Comparison of ENCODE assay signal across 19 cellular contexts in the genomic region with DNA sequence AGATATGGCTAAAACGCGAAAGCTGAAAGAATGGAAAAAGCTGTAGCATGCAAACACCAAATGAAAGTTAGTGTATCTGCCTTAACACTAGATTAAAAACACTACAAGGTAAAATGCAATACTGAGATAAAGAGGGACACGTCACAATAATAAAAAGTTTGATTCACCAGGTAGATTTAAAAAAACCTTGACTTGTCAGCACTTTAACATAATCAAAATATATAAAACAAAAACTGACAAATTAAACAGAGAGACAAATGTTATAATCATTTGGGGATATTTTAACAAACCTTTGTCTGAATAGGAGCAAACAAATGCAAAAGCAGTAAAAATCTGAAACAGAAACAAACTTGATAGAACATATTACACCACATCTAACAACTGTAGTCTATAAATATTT. TPM values are rescaled to one million over a fixed set of nuclear protein-coding genes. Genes with fewer than 3 reads are reported as not detected.
DNase-seq lines count a peak whose midpoint lies in the region; ATAC-seq, FAIRE-seq and TF ChIP-seq lines count a peak whose summit lies in the region.
"Had no signal": no experiment of that assay in that cellular context is flagged by ENCODE, and none has a peak within 500 bp of the region (broad histone marks: within the 10 kb centered on the region; RNA-seq: fewer than 3 reads in every experiment).

No MANE protein-coding gene starts in this region.

- no peak overlapping the region for H3K27ac Mint-ChIP-seq in activated naive CD4-positive, alpha-beta T cell treated with anti-CD3 and anti-CD28 coated beads, Interleukin-2, amount 50 U/mL, for 24 hours
- H3K27ac Mint-ChIP-seq in activated naive CD4-positive, alpha-beta T cell treated with anti-CD3 and anti-CD28 coated beads, Interleukin-2, amount 10 ng/mL, durations not matched to agents 7 days and 5 days: no peak overlapping the region
- H3K27ac Mint-ChIP-seq in nephron progenitor cell: peak overlapping the region; percentile 78

- 81% methylated on average over 3 of the region's 3 CpGs for WGBS in GM12878 (ENCODE audit: insufficient coverage, insufficient replicate concordance, low lambda C conversion rate, missing lambda C conversion rate)

- TF ChIP-seq EP300 in GM12878 (IDR thresholded peaks at IDR 0.05; ENCODE audit: borderline replicate concordance in 1 of 2, control insufficient read depth in 1 of 2, low read depth in 2 of 2, low read length in 2 of 2): no peak

- no peak overlapping the region for H3K9ac ChIP-seq in GM12878 (ENCODE audit: control insufficient read depth, insufficient read depth, low read length)

- peaks cover 8% of the 10 kb centered on the region; the same call in 1 of the 2 replicates for H4K20me1 ChIP-seq in GM12878 (ENCODE audit: control insufficient read depth, insufficient read depth)

- H2AFZ ChIP-seq in GM12878 (ENCODE audit: control insufficient read depth, low read depth, low read length): no peak overlapping the region

- TF ChIP-seq POLR2A in GM12878 (IDR thresholded peaks at IDR 0.05; ENCODE audit: low read depth, low read length): no peak

- CTCF ChIA-PET in activated naive CD4-positive, alpha-beta T cell treated with anti-CD3 and anti-CD28 coated beads, Interleukin-2, amount 10 ng/mL, durations not matched to agents 7 days and 5 days (lab: Charles Lee): no interaction called here
- CTCF ChIA-PET in GM12878 (lab: Yijun Ruan, JAX): interaction anchor here (1.1 to 1.6 kb wide), 4 partner anchors 10 to 18 kb away, joined by 3 to 6 read pairs (median 6); no protein-coding TSS in a partner anchor

- H3K9me3 ChIP-seq in GM12878 (replicated peaks; ENCODE audit: control insufficient read depth, insufficient read depth, low read length): no peaks in the 10 kb centered on the region; the same call in 1 of the 3 replicates
- H3K9me3 ChIP-seq: SJSA1 had no signal

- intact Hi-C loops in GM12878 (cut with micrococcal nuclease; ENCODE audit: unreplicated experiment): no loop called here

- no peaks in the 10 kb centered on the region for H3K27me3 Mint-ChIP-seq in activated naive CD4-positive, alpha-beta T cell treated with anti-CD3 and anti-CD28 coated beads, Interleukin-2, amount 50 U/mL, for 24 hours
- H3K27me3 Mint-ChIP-seq in activated naive CD4-positive, alpha-beta T cell treated with anti-CD3 and anti-CD28 coated beads, Interleukin-2, amount 10 ng/mL, durations not matched to agents 7 days and 5 days: no peaks in the 10 kb centered on the region
- H3K27me3 Mint-ChIP-seq in nephron progenitor cell (ENCODE audit: low read depth, poor library complexity): no peaks in the 10 kb centered on the region

- DNase-seq in activated naive CD4-positive, alpha-beta T cell treated with anti-CD3 and anti-CD28 coated beads, Interleukin-2, amount 10 ng/mL, durations not matched to agents 7 days and 5 days: no peak
- DNase-seq in LNCaP clone FGC (ENCODE audit: low read depth) (no peak), GM12878 (ENCODE audit: low read depth, low spot score) (no peak), nephron progenitor cell (no peak), islet precursor cell (no peak), GOT3 (lab: John Stamatoyannopoulos, UW) (no peak)
- DNase-seq in stimulated activated CD4-positive, alpha-beta T cell treated with anti-CD3 and anti-CD28 coated beads, Interleukin-2, amount 100 ng/mL, for 24 hours: no peak
- DNase-seq: 8988T, DMS 273 treated with DMSO at 0.1 percent for 48 hours, GF-D8, HCEC 1CT, KBM-7, NCI-H1436, NCI-H2029 treated with DMSO at 0.1 percent for 48 hours, NCI-H748 treated with DMSO at 0.1 percent for 48 hours had no signal

- peak overlapping the region; percentile 7 for H3K4me3 Mint-ChIP-seq in activated naive CD4-positive, alpha-beta T cell treated with anti-CD3 and anti-CD28 coated beads, Interleukin-2, amount 50 U/mL, for 24 hours
- no peak overlapping the region for H3K4me3 Mint-ChIP-seq in activated naive CD4-positive, alpha-beta T cell treated with anti-CD3 and anti-CD28 coated beads, Interleukin-2, amount 10 ng/mL, durations not matched to agents 7 days and 5 days
- H3K4me3 Mint-ChIP-seq in nephron progenitor cell: no peak overlapping the region

- no peaks in the 10 kb centered on the region for H3K27me3 ChIP-seq in GM12878 (replicated peaks in 1 of 2; ENCODE audit: control insufficient read depth in 2 of 2, insufficient read depth in 2 of 2, low read length in 1 of 2)
- H3K27me3 ChIP-seq: SJSA1 had no signal

- in situ Hi-C loops in GM12878 (cut with MboI): no loop called here

- peaks cover 19% of the 10 kb centered on the region; the same call in 1 of the 2 replicates for H3K4me1 ChIP-seq in GM12878 (ENCODE audit: control insufficient read depth, insufficient read depth, low read length)

- no peaks in the 10 kb centered on the region for H3K9me3 Mint-ChIP-seq in activated naive CD4-positive, alpha-beta T cell treated with anti-CD3 and anti-CD28 coated beads, Interleukin-2, amount 50 U/mL, for 24 hours
- no peaks in the 10 kb centered on the region for H3K9me3 Mint-ChIP-seq in activated naive CD4-positive, alpha-beta T cell treated with anti-CD3 and anti-CD28 coated beads, Interleukin-2, amount 10 ng/mL, durations not matched to agents 7 days and 5 days
- peaks cover 20% of the 10 kb centered on the region for H3K9me3 Mint-ChIP-seq in nephron progenitor cell

- H3K27ac ChIP-seq in GM12878 (ENCODE audit: control insufficient read depth, insufficient read depth): no peak overlapping the region
- H3K27ac ChIP-seq: HL-60, SJSA1 had no signal

- RAD21 ChIA-PET in GM12878 (lab: Charles Lee; ENCODE audit: unreplicated experiment): interaction anchor here (1.1 to 2.8 kb wide), 2 partner anchors 12 to 17 kb away, joined by 3 to 13 read pairs; no protein-coding TSS in a partner anchor

- H3K4me3 ChIP-seq in LNCaP clone FGC (ENCODE audit: low read depth, low read length) (peak overlapping the region; percentile 29; the same call in 1 of the 2 replicates), GM12878 (0 out of 2 replicates have a peak overlapping the region, but pooled peaks have one; percentile 6)
- H3K4me3 ChIP-seq: SJSA1 had no signal

- POLR2A ChIA-PET in GM12878 (lab: Charles Lee): no interaction called here

- peaks cover 8% of the 10 kb centered on the region for H3K36me3 Mint-ChIP-seq in activated naive CD4-positive, alpha-beta T cell treated with anti-CD3 and anti-CD28 coated beads, Interleukin-2, amount 50 U/mL, for 24 hours
- H3K36me3 Mint-ChIP-seq in activated naive CD4-positive, alpha-beta T cell treated with anti-CD3 and anti-CD28 coated beads, Interleukin-2, amount 10 ng/mL, durations not matched to agents 7 days and 5 days: peaks cover 12% of the 10 kb centered on the region
- peaks cover 37% of the 10 kb centered on the region for H3K36me3 Mint-ChIP-seq in nephron progenitor cell (ENCODE audit: low read depth)

- no peak for FAIRE-seq in GM12878 (lab: Jason Lieb, UNC)
- FAIRE-seq: GM12892 had no signal

- peaks cover 98% of the 10 kb centered on the region for H3K79me2 ChIP-seq in GM12878 (ENCODE audit: control insufficient read depth, insufficient read depth, low read length)

- peaks cover under 1 to 2% of the 10 kb centered on the region in 2 experiments; a peak in 2 of 4 replicates for H3K36me3 ChIP-seq in GM12878 (ENCODE audit: control insufficient read depth in 2 of 2, insufficient read depth in 2 of 2, low read length in 1 of 2)

- SMC1A ChIA-PET in GM12878 (lab: Charles Lee; ENCODE audit: uncharacterized antibody, unreplicated experiment): interaction anchor here (1.1 to 1.9 kb wide), 5 partner anchors 10 to 124 kb away, joined by 3 to 21 read pairs (median 4); no protein-coding TSS in a partner anchor

- TF ChIP-seq CTCF in LNCaP clone FGC (IDR thresholded peaks at IDR 0.05; ENCODE audit: control insufficient read depth, extremely low read depth, insufficient read depth): no peak
- TF ChIP-seq CTCF in GM12878 (IDR thresholded peaks at IDR 0.05 in 2 of 3, conservative IDR thresholded peaks at IDR 0.05 in 1 of 3; ENCODE audit: control insufficient read depth in 2 of 3, extremely low read depth in 1 of 3, insufficient read depth in 1 of 3, low read depth in 3 of 3, low read length in 3 of 3): no peak
- TF ChIP-seq CTCF in nephron progenitor cell (IDR thresholded peaks at IDR 0.05): no peak

- peaks cover 89% of the 10 kb centered on the region for H3K4me1 Mint-ChIP-seq in activated naive CD4-positive, alpha-beta T cell treated with anti-CD3 and anti-CD28 coated beads, Interleukin-2, amount 50 U/mL, for 24 hours
- peaks cover 42% of the 10 kb centered on the region for H3K4me1 Mint-ChIP-seq in activated naive CD4-positive, alpha-beta T cell treated with anti-CD3 and anti-CD28 coated beads, Interleukin-2, amount 10 ng/mL, durations not matched to agents 7 days and 5 days
- H3K4me1 Mint-ChIP-seq in nephron progenitor cell: peaks cover 29% of the 10 kb centered on the region

- H3K4me2 ChIP-seq in GM12878 (ENCODE audit: control insufficient read depth, insufficient read depth): no peak overlapping the region

- ATAC-seq in GM12878: no peak

- no peak for TF ChIP-seq RAD21 in GM12878 (IDR thresholded peaks at IDR 0.05; ENCODE audit: insufficient read depth, low read depth, low read length)

- BruUV-seq in GM12878 (replicated peaks; lab: Mats Ljungman, UMichigan): no TSS peak

TF ChIP-seq in GM12878, 131 proteins besides CTCF, POLR2A, EP300 and RAD21 (continues in another document):
- TF ChIP-seq STAT3 (IDR thresholded peaks at IDR 0.05; ENCODE audit: low read depth, low read length) (no peak), PML (IDR thresholded peaks at IDR 0.05; ENCODE audit: low read length) (no peak), MYB (IDR thresholded peaks at IDR 0.05; ENCODE audit: borderline replicate concordance, low read depth, low read length) (no peak), RCOR1 (conservative IDR thresholded peaks at IDR 0.05; ENCODE audit: low read depth, low read length) (no peak)

RNA-seq across cellular contexts. Expression of a gene that starts 18.3 kb away (rescaled TPM):
- total RNA-seq in GM12878 (2013; cell fraction: nucleolus; rRNA removed): 122 and 146 TPM in 2 replicates
- total RNA-seq in GM12878 (2014; rRNA removed) (25.1 and 29.0 TPM in 2 replicates), GM12878 (2014; rRNA removed; fragmentation: Illumina TruSeq; extraction: Trizol) (48.4 and 51.6 TPM in 2 replicates), GM12878 (2021) (122 TPM in 2 replicates)
- polyA plus RNA-seq in GM12878 (2011; ENCODE audit: low read depth): 21.4 TPM
- polyA plus RNA-seq in GM12878 (2011; rRNA removed) (50.2 and 77.0 TPM in 2 replicates), GM12878 (2014; fragmentation: Illumina TruSeq; extraction: Trizol) (79.9 and 99.5 TPM in 2 replicates), GM12878 (2014; fragmentation: Nextera tagmentation; extraction: Ambion mirVana) (100 to 1,000 TPM in 1 of 2 experiments, 10 to 100 TPM in 1; 42.5 to 126 TPM), GM12878 (2014; rRNA removed) (26.3 and 28.4 TPM in 2 replicates), GM12878 (2016; fragmentation: Nextera tagmentation; extraction: Ambion mirVana) (10 to 100 TPM; 64.4 to 71.3 TPM)
- polyA plus RNA-seq in GM12878 (2011; cell fraction: cytosol; rRNA removed): 13.1 and 18.1 TPM in 2 replicates
- 21.7 and 25.4 TPM in 2 replicates for polyA plus RNA-seq in GM12878 (2011; cell fraction: nucleus; rRNA removed)
- polyA plus RNA-seq in GM12878 (2012): 43.7 and 60.4 TPM in 2 replicates
- 39.4 and 60.5 TPM in 2 replicates for polyA minus RNA-seq in GM12878 (2011; rRNA and poly(A)+ RNA removed)
- polyA minus RNA-seq in GM12878 (2011; cell fraction: cytosol; rRNA and poly(A)+ RNA removed): 31.0 and 41.9 TPM in 2 replicates
- polyA minus RNA-seq in GM12878 (2011; cell fraction: nucleus; rRNA and poly(A)+ RNA removed): 38.4 and 75.1 TPM in 2 replicates
